Comparison of ENCODE assay signal across 8 cellular contexts in the genomic region with DNA sequence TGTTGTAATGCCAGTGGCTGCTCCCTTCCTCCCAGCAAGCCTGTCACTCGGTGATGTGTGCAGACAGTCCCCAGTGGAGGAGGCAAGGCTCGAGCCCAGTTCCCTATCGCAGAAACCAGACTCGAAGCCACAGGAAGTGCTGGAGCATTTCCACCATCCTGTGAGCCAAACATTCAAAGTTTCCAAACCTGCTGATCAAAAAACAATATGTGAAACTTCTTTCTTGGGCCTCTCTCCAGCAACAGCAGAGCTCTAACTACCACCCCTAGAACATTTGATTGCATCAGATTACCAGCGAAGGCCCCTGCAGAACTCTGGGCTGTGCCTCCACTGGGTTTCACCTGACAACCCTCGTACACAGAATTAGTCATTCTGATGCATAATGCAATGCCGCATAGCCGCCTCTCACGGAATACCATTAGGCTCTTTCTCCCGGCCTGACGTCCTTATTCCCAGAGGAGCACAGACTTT.
DNase-seq lines count a peak whose midpoint lies in the region; ATAC-seq, FAIRE-seq and TF ChIP-seq lines count a peak whose summit lies in the region.

No MANE protein-coding gene starts in this region.

- TF ChIP-seq CTCF in smooth muscle cell (IDR thresholded peaks at IDR 0.05; ENCODE audit: borderline replicate concordance, insufficient read depth, poor library complexity, severe bottlenecking) (no peak), PC-9 (conservative IDR thresholded peaks at IDR 0.05) (no peak)

- peak overlapping the region; percentile 97 for H3K27ac Mint-ChIP-seq in activated naive CD4-positive, alpha-beta T cell treated with anti-CD3 and anti-CD28 coated beads for 36 hours

- peak overlapping the region; percentile 81 for H3K9ac ChIP-seq in smooth muscle cell (ENCODE audit: low read depth)

- H3F3A ChIP-seq in smooth muscle cell (ENCODE audit: low read depth) (peaks cover 7% of the 10 kb centered on the region), PC-9 (ENCODE audit: insufficient read depth, low read depth) (no peaks in the 10 kb centered on the region)

- 9% methylated on average over 11 of the region's 11 CpGs for WGBS in smooth muscle cell (ENCODE audit: low lambda C conversion rate)

- H2AFZ ChIP-seq in smooth muscle cell (ENCODE audit: low read depth) (no peak overlapping the region), PC-9 (no peak overlapping the region)

- H3K9me3 Mint-ChIP-seq in activated naive CD4-positive, alpha-beta T cell treated with anti-CD3 and anti-CD28 coated beads for 36 hours: no peaks in the 10 kb centered on the region

- no peaks in the 10 kb centered on the region for H3K9me2 ChIP-seq in PC-9 (ENCODE audit: insufficient read depth)

- POLR2A ChIA-PET in PC-9 (lab: Charles Lee; ENCODE audit: unreplicated experiment): no interaction called here

- H3K4me2 ChIP-seq in smooth muscle cell: peak overlapping the region; percentile 54
- H3K4me2 ChIP-seq in PC-9: no peak overlapping the region

- no peaks in the 10 kb centered on the region for H3K9me3 ChIP-seq in smooth muscle cell (replicated peaks; ENCODE audit: low read depth)
- H3K9me3 ChIP-seq in PC-9 (ENCODE audit: insufficient read depth, low read depth): no peaks in the 10 kb centered on the region

- peak; percentile 94 for ATAC-seq in left ventricle myocardium superior

- DNase-seq in GM19239 (ENCODE audit: insufficient read length, low spot score): no peak
- DNase-seq in MV-4-11 (lab: John Stamatoyannopoulos, UW): peak; percentile 92
- peak; percentile 87 for DNase-seq in activated naive CD4-positive, alpha-beta T cell treated with anti-CD3 and anti-CD28 coated beads for 36 hours
- DNase-seq in left ventricle myocardium superior: peak; percentile 81
- DNase-seq in smooth muscle cell (lab: John Stamatoyannopoulos, UW; ENCODE audit: unreplicated experiment): peak; percentile 28
- no peak for DNase-seq in SW 1271 (lab: John Stamatoyannopoulos, UW)
- DNase-seq in SHP77 (lab: John Stamatoyannopoulos, UW): no peak
- no peak for DNase-seq in PC-9

- no peaks in the 10 kb centered on the region for H3K27me3 ChIP-seq in smooth muscle cell (ENCODE audit: low read depth)
- peaks cover 30% of the 10 kb centered on the region for H3K27me3 ChIP-seq in PC-9 (ENCODE audit: insufficient read depth, low read depth)

- H3K4me1 Mint-ChIP-seq in activated naive CD4-positive, alpha-beta T cell treated with anti-CD3 and anti-CD28 coated beads for 36 hours (ENCODE audit: low read depth): peaks cover 88% of the 10 kb centered on the region

- no TSS peak for BruUV-seq in PC-9 (replicated peaks; lab: Mats Ljungman, UMichigan)

- H3K27me3 Mint-ChIP-seq in activated naive CD4-positive, alpha-beta T cell treated with anti-CD3 and anti-CD28 coated beads for 36 hours (ENCODE audit: low read depth): no peaks in the 10 kb centered on the region

- H3K4me3 ChIP-seq in smooth muscle cell (no peak overlapping the region), PC-9 (no peak overlapping the region)

- H3K27ac ChIP-seq in smooth muscle cell (ENCODE audit: low read depth): peak overlapping the region; percentile 96
- H3K27ac ChIP-seq in PC-9: no peak overlapping the region

- CTCF ChIA-PET in activated naive CD4-positive, alpha-beta T cell treated with anti-CD3 and anti-CD28 coated beads for 36 hours (lab: Charles Lee): interaction anchor here (1.0 to 4.9 kb wide), 12 partner anchors 9 to 141 kb away, joined by 3 to 34 read pairs (median 6); a partner anchor contains a TSS
- CTCF ChIA-PET in PC-9 (lab: Charles Lee): no interaction called here

- FAIRE-seq in GM19239 (lab: Jason Lieb, UNC): peak; percentile 42

- H3K4me1 ChIP-seq in smooth muscle cell (ENCODE audit: low read depth) (peaks cover 12% of the 10 kb centered on the region), PC-9 (replicated peaks; ENCODE audit: insufficient read depth) (no peaks in the 10 kb centered on the region)

- H3K4me3 Mint-ChIP-seq in activated naive CD4-positive, alpha-beta T cell treated with anti-CD3 and anti-CD28 coated beads for 36 hours: peak overlapping the region; percentile 96

- intact Hi-C loops in activated naive CD4-positive, alpha-beta T cell treated with anti-CD3 and anti-CD28 coated beads for 36 hours (cut with micrococcal nuclease): loop anchor here (1.0 to 10.0 kb wide), 12 partner anchors 9 to 1660 kb away; a partner anchor contains a TSS
- intact Hi-C loops in left ventricle myocardium superior (cut with micrococcal nuclease): no loop called here
- intact Hi-C loops in PC-9 (cut with micrococcal nuclease; ENCODE audit: unreplicated experiment): no loop called here

- H4K20me1 ChIP-seq in smooth muscle cell (ENCODE audit: low read depth) (no peaks in the 10 kb centered on the region), PC-9 (ENCODE audit: insufficient read depth) (no peaks in the 10 kb centered on the region)

- H3K79me2 ChIP-seq in smooth muscle cell (ENCODE audit: low read depth) (no peaks in the 10 kb centered on the region), PC-9 (ENCODE audit: low read depth) (no peaks in the 10 kb centered on the region)

- H3K36me3 Mint-ChIP-seq in activated naive CD4-positive, alpha-beta T cell treated with anti-CD3 and anti-CD28 coated beads for 36 hours (ENCODE audit: low read depth): peaks cover 24% of the 10 kb centered on the region

- H3K36me3 ChIP-seq in smooth muscle cell (ENCODE audit: low read depth) (no peaks in the 10 kb centered on the region), PC-9 (ENCODE audit: low read depth) (no peaks in the 10 kb centered on the region)

Comparison
In these comparisons a context has a peak if more than half of its experiments do, and no peak if none do; other contexts are left out.
1. DNase-seq: peak in MV-4-11 (single experiment), activated naive CD4-positive, alpha-beta T cell treated with anti-CD3 and anti-CD28 coated beads for 36 hours (single experiment), left ventricle myocardium superior (single experiment) and smooth muscle cell (single experiment); none in GM19239 (single experiment), SW 1271 (0 of 2), SHP77 (0 of 2) and PC-9 (0 of 2).